In the genomic region with DNA sequence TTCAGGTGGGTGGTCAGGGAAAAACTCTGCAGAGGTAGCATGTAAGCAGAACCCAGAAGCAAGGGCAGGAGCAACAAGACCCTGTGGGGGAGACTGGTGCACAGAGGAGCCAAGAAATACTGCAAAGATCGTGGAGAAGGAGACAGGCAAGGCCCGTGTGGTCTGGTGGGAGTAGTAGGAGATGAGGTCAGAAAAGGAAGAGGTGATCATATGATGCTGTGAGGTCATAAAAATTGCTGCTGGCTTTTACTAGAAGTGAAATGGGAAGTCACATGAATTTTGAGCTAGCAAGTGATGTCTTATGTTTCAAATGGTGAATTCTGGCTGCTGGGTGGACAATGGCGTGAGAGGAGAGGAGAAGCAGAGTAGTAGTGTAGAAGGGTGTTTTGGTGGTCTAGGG, we compare ENCODE assay signal across 22 cellular contexts.
"Had no signal": no experiment of that assay in that cellular context is flagged by ENCODE, and none has a peak within 500 bp of the region (broad histone marks: within the 10 kb centered on the region; RNA-seq: fewer than 3 reads in every experiment).

No MANE protein-coding gene starts in this region.

- H3K36me3 Mint-ChIP-seq: T-cell had no signal

- H3K27ac ChIP-seq: HL-60 had no signal

- H3K27ac Mint-ChIP-seq: T-cell had no signal

- H3K4me3 Mint-ChIP-seq: T-cell had no signal

- H3K4me1 Mint-ChIP-seq: T-cell had no signal

- DNase-seq: Karpas-422, KG1, MG63, NCI-H1092, NCI-H1105 treated with DMSO at 0.1 percent for 48 hours, NCI-H1417 treated with DMSO at 0.1 percent for 48 hours, NCI-H187, NCI-H2029, NCI-H2081 treated with DMSO at 0.1 percent for 48 hours, NCI-H2171, NCI-H226, NCI-H446, NCI-H510A, NCI-H524 treated with DMSO at 0.1 percent for 48 hours, NCI-H69, NCI-H774, RPMI8226, SHP77, SK-N-SH, SW 1271, T-cell had no signal

- H3K9me3 Mint-ChIP-seq: T-cell had no signal

- H3K4me3 ChIP-seq: MG63 had no signal

- H3K36me3 ChIP-seq: MG63 had no signal

- H3K9me3 ChIP-seq: MG63, SK-N-SH had no signal
